In genomic region chr2:70003093-70003830, GRCh38 we compare ENCODE assay signal across 11 cellular contexts.
"Had no signal": no experiment of that assay in that cellular context is flagged by ENCODE, and none has a peak within 500 bp of the region (broad histone marks: within the 10 kb centered on the region; RNA-seq: fewer than 3 reads in every experiment).

No MANE protein-coding gene starts in this region.

- H3K36me3 Mint-ChIP-seq: activated naive CD4-positive, alpha-beta T cell treated with anti-CD3 and anti-CD28 coated beads, Interleukin-2, amount 50 U/mL, for 72 hours had no signal

- H3K4me3 ChIP-seq: stomach, uterus had no signal

- H3K4me1 ChIP-seq: parathyroid adenoma, uterus had no signal

- H3K79me2 ChIP-seq: parathyroid adenoma had no signal

- H3K9me3 Mint-ChIP-seq: activated naive CD4-positive, alpha-beta T cell treated with anti-CD3 and anti-CD28 coated beads, Interleukin-2, amount 50 U/mL, for 72 hours had no signal

- H3K27me3 ChIP-seq: brain microvascular endothelial cell, stomach, uterus had no signal

- ATAC-seq: activated naive CD4-positive, alpha-beta T cell treated with anti-CD3 and anti-CD28 coated beads, Interleukin-2, amount 50 U/mL, for 72 hours; esophagus mucosa; left colon had no signal

- H3K27ac ChIP-seq: brain microvascular endothelial cell, parathyroid adenoma, stomach, uterus had no signal

- DNase-seq: activated CD4-positive, alpha-beta T cell treated with anti-CD3 and anti-CD28 coated beads, Interleukin-2, amount 50 U/mL, for 4 hours; activated CD4-positive, CD25-positive, alpha-beta regulatory T cell treated with anti-CD3 and anti-CD28 coated beads, Interleukin-2, amount 50 U/mL, for 72 hours; brain microvascular endothelial cell; left colon; mammary epithelial cell; stimulated activated CD4-positive, alpha-beta T cell treated with anti-CD3 and anti-CD28 coated beads, Interleukin-4, amount 100 ng/mL, for 24 hours; uterus had no signal

- H3K36me3 ChIP-seq: brain microvascular endothelial cell, stomach, uterus had no signal

- H3K9ac ChIP-seq: parathyroid adenoma had no signal
